19 cellular contexts compared by ENCODE assay signal in genomic region chr6:37513155-37513554, GRCh38. TPM values are rescaled to one million over a fixed set of nuclear protein-coding genes. Genes with fewer than 3 reads are reported as not detected.
DNase-seq lines count a peak whose midpoint lies in the region; ATAC-seq and TF ChIP-seq lines count a peak whose summit lies in the region.
"Had no signal": no experiment of that assay in that cellular context is flagged by ENCODE, and none has a peak within 500 bp of the region (broad histone marks: within the 10 kb centered on the region; RNA-seq: fewer than 3 reads in every experiment).

No MANE protein-coding gene starts in this region.

- H3F3A ChIP-seq in neural cell (ENCODE audit: insufficient read depth, low read length, poor library complexity, severe bottlenecking) = no peaks in the 10 kb centered on the region
- H3F3A ChIP-seq in MM.1S (ENCODE audit: insufficient read depth, low read length) = no peaks in the 10 kb centered on the region

- H3K4me1 ChIP-seq in HUES64 (ENCODE audit: insufficient read depth, low read length) (peaks cover 47% of the 10 kb centered on the region), MM.1S (ENCODE audit: low read length) (no peaks in the 10 kb centered on the region)

- DNase-seq in T-helper 2 cell treated with Interferon-gamma antibody and Interleukin-4, amounts not matched to agents 5 μg/mL and 100 μg/mL, for 36 hours (ENCODE audit: low spot score) = no peak
- DNase-seq in T-helper 2 cell (no peak), chondrocyte (ENCODE audit: low spot score) (no peak), NCI-H526 (lab: John Stamatoyannopoulos, UW) (no peak), MM.1S (no peak)
- DNase-seq: 8988T; activated CD4-positive, alpha-beta T cell treated with anti-CD3 and anti-CD28 coated beads, Interleukin-2, amount 50 U/mL, for 48 hours; left ventricle myocardium inferior; NCI-H187 treated with DMSO at 0.1 percent for 48 hours; stimulated activated CD4-positive, alpha-beta T cell treated with anti-CD3 and anti-CD28 coated beads, Interleukin-2, amount 100 ng/mL, for 48 hours; substantia nigra; SW 1271 had no signal

- H2AFZ ChIP-seq in neural cell (ENCODE audit: low read depth, low read length) = no peak overlapping the region
- H2AFZ ChIP-seq in MM.1S (ENCODE audit: low read length) = no peak overlapping the region
- H2AFZ ChIP-seq: parathyroid adenoma had no signal

- H3K4me2 ChIP-seq in neural cell (ENCODE audit: low read length) (no peak overlapping the region), MM.1S (ENCODE audit: low read depth, low read length) (no peak overlapping the region)

- H3K4me1 Mint-ChIP-seq in T-helper 2 cell treated with Interferon-gamma antibody and Interleukin-4, amounts not matched to agents 5 μg/mL and 100 μg/mL, for 36 hours (ENCODE audit: low read depth) = peaks cover 47% of the 10 kb centered on the region
- H3K4me1 Mint-ChIP-seq in chondrocyte (ENCODE audit: low read depth) = peaks cover 21% of the 10 kb centered on the region

- H3K4me3 ChIP-seq in HUES64 (ENCODE audit: low read length) (peak overlapping the region; percentile 38), neural cell (ENCODE audit: low read length) (no peak overlapping the region), MM.1S (ENCODE audit: low read length) (no peak overlapping the region)
- H3K4me3 ChIP-seq: esophagus muscularis mucosa, left ventricle myocardium inferior had no signal

- H3K27ac ChIP-seq in HUES64 (ENCODE audit: low read depth, low read length) (no peak overlapping the region), neural cell (ENCODE audit: low read length) (no peak overlapping the region), MM.1S (ENCODE audit: low read length) (no peak overlapping the region)
- H3K27ac ChIP-seq: esophagus muscularis mucosa, left ventricle myocardium inferior, parathyroid adenoma had no signal

- H3K27me3 ChIP-seq in HUES64 (ENCODE audit: insufficient read depth, low read length) (peaks cover 35% of the 10 kb centered on the region), neural cell (ENCODE audit: insufficient read depth, low read depth, low read length) (no peaks in the 10 kb centered on the region), MM.1S (replicated peaks; ENCODE audit: insufficient read depth, low read length) (no peaks in the 10 kb centered on the region)

- no peak for TF ChIP-seq RAD21 in neural cell (conservative IDR thresholded peaks at IDR 0.05)

- TF ChIP-seq CTCF in chondrocyte (IDR thresholded peaks at IDR 0.05) (no peak), neural cell (IDR thresholded peaks at IDR 0.05; ENCODE audit: poor library complexity, severe bottlenecking) (no peak), MM.1S (IDR thresholded peaks at IDR 0.05; ENCODE audit: low read length) (no peak)

- H3K9me2 ChIP-seq in neural cell (ENCODE audit: insufficient read depth, low read length) (no peaks in the 10 kb centered on the region), MM.1S (replicated peaks; ENCODE audit: insufficient read depth, low read length) (no peaks in the 10 kb centered on the region)

- H3K9me3 Mint-ChIP-seq in T-helper 2 cell treated with Interferon-gamma antibody and Interleukin-4, amounts not matched to agents 5 μg/mL and 100 μg/mL, for 36 hours = peaks cover 4% of the 10 kb centered on the region
- H3K9me3 Mint-ChIP-seq in chondrocyte (ENCODE audit: low read depth) = no peaks in the 10 kb centered on the region
- H3K9me3 Mint-ChIP-seq: activated T-helper 1 cell treated with anti-CD3 and anti-CD28 coated beads, Interleukin-12 subunit alpha, Interleukin-12 subunit beta, Interleukin-2, Interleukin-4 antibody, amounts not matched to agents 30 ng/mL and 10 ng/mL and 1 ng/mL, durations not matched to agents 14 hours and 24 hours and 36 hours; IgD-negative memory B cell had no signal

- H3K27ac Mint-ChIP-seq in T-helper 2 cell treated with Interferon-gamma antibody and Interleukin-4, amounts not matched to agents 5 μg/mL and 100 μg/mL, for 36 hours = peak overlapping the region; percentile 37
- H3K27ac Mint-ChIP-seq in chondrocyte (ENCODE audit: unreplicated experiment) = peak overlapping the region; percentile 7
- H3K27ac Mint-ChIP-seq: activated T-helper 1 cell treated with anti-CD3 and anti-CD28 coated beads, Interleukin-12 subunit alpha, Interleukin-12 subunit beta, Interleukin-2, Interleukin-4 antibody, amounts not matched to agents 30 ng/mL and 10 ng/mL and 1 ng/mL, durations not matched to agents 14 hours and 24 hours and 36 hours had no signal

- H3K9me3 ChIP-seq in HUES64 (ENCODE audit: insufficient read depth, low read depth, low read length) = no peaks in the 10 kb centered on the region
- no peaks in the 10 kb centered on the region for H3K9me3 ChIP-seq in neural cell (ENCODE audit: low read length)
- no peaks in the 10 kb centered on the region for H3K9me3 ChIP-seq in MM.1S (replicated peaks; ENCODE audit: insufficient read depth, low read length)
- H3K9me3 ChIP-seq: esophagus muscularis mucosa, left ventricle myocardium inferior had no signal

- H3K36me3 ChIP-seq in HUES64 (ENCODE audit: insufficient read depth, low read length) (no peaks in the 10 kb centered on the region), neural cell (ENCODE audit: insufficient read depth, low read length) (no peaks in the 10 kb centered on the region), MM.1S (replicated peaks; ENCODE audit: insufficient read depth, low read length) (no peaks in the 10 kb centered on the region)
- H3K36me3 ChIP-seq: esophagus muscularis mucosa, left ventricle myocardium inferior had no signal

- H3K9ac ChIP-seq in HUES64 (ENCODE audit: low read depth, low read length) = no peak overlapping the region
- no peak overlapping the region for H3K9ac ChIP-seq in neural cell (ENCODE audit: low read length)
- no peak overlapping the region for H3K9ac ChIP-seq in MM.1S (ENCODE audit: low read length)
- H3K9ac ChIP-seq: parathyroid adenoma had no signal

- no peak overlapping the region for H3K4me3 Mint-ChIP-seq in T-helper 2 cell treated with Interferon-gamma antibody and Interleukin-4, amounts not matched to agents 5 μg/mL and 100 μg/mL, for 36 hours
- H3K4me3 Mint-ChIP-seq in chondrocyte (ENCODE audit: unreplicated experiment) = no peak overlapping the region
- H3K4me3 Mint-ChIP-seq: activated T-helper 1 cell treated with anti-CD3 and anti-CD28 coated beads, Interleukin-12 subunit alpha, Interleukin-12 subunit beta, Interleukin-2, Interleukin-4 antibody, amounts not matched to agents 30 ng/mL and 10 ng/mL and 1 ng/mL, durations not matched to agents 14 hours and 24 hours and 36 hours; IgD-negative memory B cell had no signal

- no peaks in the 10 kb centered on the region for H3K27me3 Mint-ChIP-seq in T-helper 2 cell treated with Interferon-gamma antibody and Interleukin-4, amounts not matched to agents 5 μg/mL and 100 μg/mL, for 36 hours (ENCODE audit: low read depth)
- peaks cover 28% of the 10 kb centered on the region for H3K27me3 Mint-ChIP-seq in chondrocyte (ENCODE audit: low read depth)

- H3K79me2 ChIP-seq in neural cell (replicated peaks; ENCODE audit: insufficient read depth, low read length) (no peaks in the 10 kb centered on the region), MM.1S (ENCODE audit: low read length) (no peaks in the 10 kb centered on the region)
- H3K79me2 ChIP-seq: parathyroid adenoma had no signal

- H3K36me3 Mint-ChIP-seq in T-helper 2 cell treated with Interferon-gamma antibody and Interleukin-4, amounts not matched to agents 5 μg/mL and 100 μg/mL, for 36 hours (ENCODE audit: low read depth) = peaks cover 2% of the 10 kb centered on the region
- H3K36me3 Mint-ChIP-seq in chondrocyte (ENCODE audit: low read depth) = no peaks in the 10 kb centered on the region

- TF ChIP-seq EP300 in neural cell (conservative IDR thresholded peaks at IDR 0.05; ENCODE audit: poor library complexity, severe bottlenecking) = no peak

- H4K20me1 ChIP-seq in neural cell (ENCODE audit: insufficient read depth) (no peaks in the 10 kb centered on the region), MM.1S (ENCODE audit: insufficient read depth, low read length) (no peaks in the 10 kb centered on the region)

- 17% methylated on average over 9 of the region's 9 CpGs for WGBS in HUES64

- ATAC-seq in HG03280 (IDR thresholded peaks at IDR 0.05; ENCODE audit: unreplicated experiment) = no peak

TF ChIP-seq in neural cell, 6 proteins besides CTCF, POLR2A, EP300 and RAD21:
- TF ChIP-seq SMC3 (conservative IDR thresholded peaks at IDR 0.05; ENCODE audit: poor library complexity) (no peak), REST (IDR thresholded peaks at IDR 0.05; ENCODE audit: borderline replicate concordance) (no peak), EZH2 (IDR thresholded peaks at IDR 0.05; ENCODE audit: borderline replicate concordance, insufficient read depth, low read length, poor library complexity, severe bottlenecking) (no peak), MXI1 (conservative IDR thresholded peaks at IDR 0.05; ENCODE audit: poor library complexity, severe bottlenecking) (no peak), TAF1 (IDR thresholded peaks at IDR 0.05; ENCODE audit: low read depth) (no peak), POLR2AphosphoS5 (IDR thresholded peaks at IDR 0.05) (peak; percentile 23)
TF ChIP-seq in neural cell: peak in this region for 1.

RNA-seq across cellular contexts. Expression of gene CCDC167, which starts 13.5 kb away (rescaled TPM):
- polyA plus RNA-seq in HUES64 (2013, experiment 1 of 2) = 21.6 TPM
- 29.9 TPM for polyA plus RNA-seq in HUES64 (2013, experiment 2 of 2)
- total RNA-seq in chondrocyte = 28.3 to 34.0 TPM (median 29.9 TPM) in 3 replicates
- 207 and 220 TPM in 2 replicates for polyA plus RNA-seq in neural cell
- 35.5 and 45.4 TPM in 2 replicates for polyA minus RNA-seq in neural cell
